9 cellular contexts compared by ENCODE assay signal in genomic region chr16:67277999-67278772, GRCh38. TPM values are rescaled to one million over a fixed set of nuclear protein-coding genes. Genes with fewer than 3 reads are reported as not detected.
A peak's percentile ranks its signal among the peaks of the same experiment; 100 is the strongest.
DNase-seq lines count a peak whose midpoint lies in the region; ATAC-seq and TF ChIP-seq lines count a peak whose summit lies in the region.
"Had no signal": no experiment of that assay in that cellular context is flagged by ENCODE, and none has a peak within 500 bp of the region (broad histone marks: within the 10 kb centered on the region; RNA-seq: fewer than 3 reads in every experiment).

No MANE protein-coding gene starts in this region.

- H3K9me3 Mint-ChIP-seq in Calu3 (ENCODE audit: low read depth, unreplicated experiment) = no peaks in the 10 kb centered on the region

- TF ChIP-seq CTCF in Calu3 (IDR thresholded peaks at IDR 0.05; ENCODE audit: unreplicated experiment) (no peak), Loucy (conservative IDR thresholded peaks at IDR 0.05; ENCODE audit: low read length) (no peak), coronary artery (IDR thresholded peaks at IDR 0.05) (no peak)

- H3K27me3 ChIP-seq in Loucy (ENCODE audit: insufficient read depth, low read length, poor library complexity, severe bottlenecking) (no peaks in the 10 kb centered on the region), muscle layer of duodenum (ENCODE audit: low read depth, low read length) (no peaks in the 10 kb centered on the region)

- CTCF ChIA-PET in Calu3 (lab: Charles Lee) = interaction anchor here (0.7 to 2.3 kb wide), 5 partner anchors 10 to 324 kb away, joined by 4 to 18 read pairs (median 7); partner anchors contain the start of gene FHOD1

- intact Hi-C loops in Calu3 (cut with micrococcal nuclease; ENCODE audit: unreplicated experiment) = no loop called here

- H3K4me3 ChIP-seq in Loucy (ENCODE audit: low read length, poor library complexity, severe bottlenecking) = peak overlapping the region; percentile 93
- H3K4me3 ChIP-seq in coronary artery = peak overlapping the region; percentile 84
- peak overlapping the region; percentile 59 to 60 for H3K4me3 ChIP-seq in muscle layer of duodenum (ENCODE audit: low read depth in 1 of 2, low read length in 2 of 2)

- H3K4me1 ChIP-seq in Loucy (ENCODE audit: insufficient read depth, low read length, poor library complexity, severe bottlenecking) (peaks cover 18% of the 10 kb centered on the region), muscle layer of duodenum (ENCODE audit: control insufficient read depth in 1 of 2, insufficient read depth in 2 of 2, low read length in 2 of 2) (peaks cover 4 to 11% of the 10 kb centered on the region in 2 donors)

- ATAC-seq in GM21723 (IDR thresholded peaks at IDR 0.05; ENCODE audit: unreplicated experiment) = no peak

- peak overlapping the region; percentile 51 for H3K27ac Mint-ChIP-seq in Calu3 (ENCODE audit: unreplicated experiment)

- peak overlapping the region; percentile 88 for H3K9ac ChIP-seq in Loucy (ENCODE audit: low read depth, low read length, poor library complexity, severe bottlenecking)

- H3K36me3 ChIP-seq in Loucy (ENCODE audit: insufficient read depth, low read length) = no peaks in the 10 kb centered on the region; the same call in 1 of the 2 replicates
- peaks cover 0 to 9% of the 10 kb centered on the region in 2 donors for H3K36me3 ChIP-seq in muscle layer of duodenum (ENCODE audit: control insufficient read depth in 1 of 2, insufficient read depth in 2 of 2, low read length in 2 of 2)

- peaks cover 51% of the 10 kb centered on the region for H3K79me2 ChIP-seq in Loucy (ENCODE audit: insufficient read depth, low read length)

- H3K9me3 ChIP-seq in Loucy (ENCODE audit: insufficient read depth, low read depth, low read length) (no peaks in the 10 kb centered on the region), muscle layer of duodenum (ENCODE audit: control insufficient read depth in 1 of 2, low read length in 2 of 2) (no peaks in the 10 kb centered on the region)

- no TSS peak for BruUV-seq in Calu3 (replicated peaks; lab: Mats Ljungman, UMichigan)

- H3F3A ChIP-seq in Loucy (ENCODE audit: low read depth) = no peaks in the 10 kb centered on the region

- peaks cover 19% of the 10 kb centered on the region for H3K4me1 Mint-ChIP-seq in Calu3 (ENCODE audit: low read depth, unreplicated experiment)

- no peaks in the 10 kb centered on the region for H3K27me3 Mint-ChIP-seq in Calu3 (ENCODE audit: unreplicated experiment)

- H4K20me1 ChIP-seq in Loucy (ENCODE audit: insufficient read depth, low read length, poor library complexity, severe bottlenecking) = no peaks in the 10 kb centered on the region

- no peaks in the 10 kb centered on the region for H3K9me2 ChIP-seq in Loucy (replicated peaks; ENCODE audit: low read depth, low read length)

- peak overlapping the region; percentile 97 for H3K4me2 ChIP-seq in Loucy (ENCODE audit: low read depth, low read length, poor library complexity, severe bottlenecking)

- peak overlapping the region; percentile 70 for H3K4me3 Mint-ChIP-seq in Calu3 (ENCODE audit: low read depth, unreplicated experiment)

- H2AFZ ChIP-seq in Loucy (ENCODE audit: low read length) = peak overlapping the region; percentile 89

- H3K27ac ChIP-seq in coronary artery (peak overlapping the region; percentile 67 to 83), muscle layer of duodenum (ENCODE audit: low read length) (peak overlapping the region; percentile 45)

- H3K36me3 Mint-ChIP-seq in Calu3 (ENCODE audit: insufficient read depth, unreplicated experiment) = peaks cover 34% of the 10 kb centered on the region

- DNase-seq in Calu3 (peak; percentile 33), coronary artery (ENCODE audit: low spot score) (no peak), activated gamma-delta T cell treated with Interleukin-2 at 50 U/mL for 16 hours (no peak), cerebellar nuclear complex (lab: John Stamatoyannopoulos, UW) (no peak)
- DNase-seq in stimulated activated CD4-positive, alpha-beta T cell treated with anti-CD3 and anti-CD28 coated beads, Interleukin-2, amount 100 ng/mL, for 48 hours = no peak

RNA-seq across cellular contexts. Expression of gene PLEKHG4, which starts 1.1 kb away (rescaled TPM):
- 5.5 and 9.2 TPM in 2 replicates for total RNA-seq in Calu3 (2022)

RNA-seq across cellular contexts. Expression of gene SLC9A5, which starts 29.4 kb away (rescaled TPM):
- 2.4 and 4.4 TPM in 2 replicates for total RNA-seq in Calu3 (2022)

RNA-seq across cellular contexts. Expression of gene FHOD1, which starts 30.9 kb away (rescaled TPM):
- total RNA-seq in Calu3 (2022) = 37.2 and 37.9 TPM in 2 replicates

RNA-seq across cellular contexts. Expression of gene KCTD19, which starts 48.4 kb away (rescaled TPM):
- total RNA-seq in Calu3 (2022) = 3.8 and 5.6 TPM in 2 replicates

RNA-seq across cellular contexts. Expression of gene LRRC36, which starts 48.4 kb away (rescaled TPM):
- 7.1 and 9.2 TPM in 2 replicates for total RNA-seq in Calu3 (2022)
- total RNA-seq: T-helper 2 cell treated with Interferon-gamma antibody and Interleukin-4, amounts not matched to agents 100 ng/mL and 5 ng/mL, for 36 hours had no signal
